18 cellular contexts compared by ENCODE assay signal in genomic region chr2:189467593-189467992, GRCh38. TPM values are rescaled to one million over a fixed set of nuclear protein-coding genes. Genes with fewer than 3 reads are reported as not detected.
DNase-seq lines count a peak whose midpoint lies in the region; ATAC-seq, FAIRE-seq and TF ChIP-seq lines count a peak whose summit lies in the region.
"Had no signal": no experiment of that assay in that cellular context is flagged by ENCODE, and none has a peak within 500 bp of the region (broad histone marks: within the 10 kb centered on the region; RNA-seq: fewer than 3 reads in every experiment).

No MANE protein-coding gene starts in this region.

- H3K4me2 ChIP-seq in HepG2 (ENCODE audit: low read depth, low read length) = no peak overlapping the region

- peaks cover 74% of the 10 kb centered on the region for H3K36me3 Mint-ChIP-seq in nephron progenitor cell (ENCODE audit: low read depth)

- DNase-seq in HepG2 (ENCODE audit: low spot score) (no peak), adipocyte (ENCODE audit: low read depth) (no peak), nephron progenitor cell (no peak), NCI-H774 (lab: John Stamatoyannopoulos, UW) (no peak)
- DNase-seq: Caco-2; CD4-positive, CD25-positive, alpha-beta regulatory T cell; CD8-positive, alpha-beta T cell; DMS153; DND-41; GM23248; H7; HCEC 1CT had no signal

- intact Hi-C loops in HepG2 (cut with micrococcal nuclease; ENCODE audit: unreplicated experiment) = loop anchor here (2.0 kb wide), 1 partner anchor 113 kb away; the partner anchor contains the start of gene SLC40A1

- peak overlapping the region; percentile 52 to 54 for H3K27ac ChIP-seq in liver (ENCODE audit: low read depth in 1 of 2, low read length in 2 of 2)
- H3K27ac ChIP-seq in HepG2 (ENCODE audit: extremely low read length, insufficient read depth, low read length) = no peak overlapping the region
- H3K27ac ChIP-seq: C4-2B, GM23248 had no signal

- H3K4me3 ChIP-seq in liver (ENCODE audit: low read depth in 1 of 3, low read length in 3 of 3) (peak overlapping the region in 2 of 3 donors; percentile 26), HepG2 (replicated peaks in 1 of 3; ENCODE audit: insufficient read depth in 1 of 3, low read depth in 2 of 3, low read length in 3 of 3) (no peak overlapping the region), adipocyte (ENCODE audit: low read length) (no peak overlapping the region)
- H3K4me3 ChIP-seq: GM23248 had no signal

- no peaks in the 10 kb centered on the region for H3K27me3 ChIP-seq in liver (ENCODE audit: control insufficient read depth in 4 of 4, insufficient read depth in 4 of 4, low read length in 3 of 4)
- no peaks in the 10 kb centered on the region for H3K27me3 ChIP-seq in HepG2 (ENCODE audit: control insufficient read depth in 1 of 2, insufficient read depth in 2 of 2, low read length in 2 of 2)
- no peaks in the 10 kb centered on the region for H3K27me3 ChIP-seq in adipocyte (replicated peaks; ENCODE audit: control insufficient read depth, insufficient read depth, low read length)

- H3K36me3 ChIP-seq in liver (ENCODE audit: control insufficient read depth in 4 of 4, insufficient read depth in 3 of 4, low read depth in 1 of 4, low read length in 3 of 4) = peaks cover 0 to 47% (median 27%) of the 10 kb centered on the region in 4 donors
- peaks cover 28 to 87% of the 10 kb centered on the region in 2 experiments for H3K36me3 ChIP-seq in HepG2 (replicated peaks in 1 of 2; ENCODE audit: control insufficient read depth in 1 of 2, insufficient read depth in 2 of 2, low read length in 2 of 2)
- H3K36me3 ChIP-seq in adipocyte (ENCODE audit: control insufficient read depth, insufficient read depth, low read length, severe bottlenecking) = peaks cover 92% of the 10 kb centered on the region

- no peak for TF ChIP-seq EP300 in HepG2 (IDR thresholded peaks at IDR 0.05; ENCODE audit: low read depth in 2 of 2, low read length in 2 of 2)
- TF ChIP-seq EP300 in HepG2 (CRISPR knock-in tag; IDR thresholded peaks at IDR 0.05; ENCODE audit: borderline replicate concordance) = no peak

- no peak overlapping the region for H3K4me3 Mint-ChIP-seq in nephron progenitor cell
- H3K4me3 Mint-ChIP-seq: CD4-positive, CD25-positive, alpha-beta regulatory T cell; CD8-positive, alpha-beta T cell had no signal

- CTCF ChIA-PET in HepG2 (lab: Yijun Ruan, JAX; ENCODE audit: low intra/inter-chr PET ratio, low total read pairs) = interaction anchor here (1.6 to 2.8 kb wide), 3 partner anchors 162 to 194 kb away, joined by 3 to 19 read pairs (median 13); partner anchors contain the start of gene ASNSD1

- TF ChIP-seq RAD21 in liver (IDR thresholded peaks at IDR 0.05) (no peak), HepG2 (CRISPR knock-in tag; IDR thresholded peaks at IDR 0.05) (no peak)

- no peaks in the 10 kb centered on the region for H3K9me3 ChIP-seq in liver (ENCODE audit: control insufficient read depth in 4 of 4, low read length in 3 of 4)
- H3K9me3 ChIP-seq in HepG2 (ENCODE audit: low read length) = no peaks in the 10 kb centered on the region
- H3K9me3 ChIP-seq in adipocyte (ENCODE audit: control insufficient read depth, low read length) = no peaks in the 10 kb centered on the region
- H3K9me3 ChIP-seq: Caco-2 had no signal

- BruUV-seq in HepG2 (replicated peaks; lab: Mats Ljungman, UMichigan) = no TSS peak

- peaks cover 10% of the 10 kb centered on the region for H3K4me1 Mint-ChIP-seq in nephron progenitor cell

- ATAC-seq in HepG2 (no peak), esophagus mucosa (no peak)
- ATAC-seq: CD8-positive, alpha-beta T cell had no signal

- H3K4me1 ChIP-seq in liver (ENCODE audit: control insufficient read depth in 4 of 4, insufficient read depth in 4 of 4, low read length in 3 of 4) = peaks cover 6 to 48% (median 34%) of the 10 kb centered on the region in 4 donors
- H3K4me1 ChIP-seq in HepG2 (ENCODE audit: insufficient read depth, low read length) = 0 out of 2 replicates have a peak, but pooled peaks cover 10% of the 10 kb centered on the region
- peaks cover 15% of the 10 kb centered on the region for H3K4me1 ChIP-seq in adipocyte (ENCODE audit: control insufficient read depth, insufficient read depth, low read length)
- H3K4me1 ChIP-seq: Caco-2 had no signal

- WGBS in liver = 49% methylated on average over 4 of the region's 4 CpGs
- WGBS in HepG2 (ENCODE audit: low lambda C conversion rate) = 93% methylated on average over 4 of the region's 4 CpGs

- no peaks in the 10 kb centered on the region for H3K27me3 Mint-ChIP-seq in nephron progenitor cell (ENCODE audit: low read depth, poor library complexity)
- H3K27me3 Mint-ChIP-seq: CD4-positive, CD25-positive, alpha-beta regulatory T cell had no signal

- POLR2A ChIA-PET in HepG2 (lab: Yijun Ruan, JAX) = interaction anchor here (2.7 kb wide), 1 partner anchor 113 kb away, joined by 8 read pairs; the partner anchor contains the start of gene SLC40A1

- no peak for FAIRE-seq in HepG2 (lab: Jason Lieb, UNC)
- FAIRE-seq: G401.6, GM12892, H1 had no signal

- no peak for TF ChIP-seq POLR2A in HepG2 (IDR thresholded peaks at IDR 0.05; ENCODE audit: insufficient read depth in 1 of 2, low read depth in 2 of 2, low read length in 2 of 2)

- no peak overlapping the region for H2AFZ ChIP-seq in HepG2 (ENCODE audit: low read length)
- H2AFZ ChIP-seq: GM23248 had no signal

- H3K9me3 Mint-ChIP-seq in nephron progenitor cell = no peaks in the 10 kb centered on the region
- H3K9me3 Mint-ChIP-seq: CD4-positive, CD25-positive, alpha-beta regulatory T cell; CD8-positive, alpha-beta T cell had no signal

- H3K9ac ChIP-seq in liver (ENCODE audit: low read depth in 1 of 2, low read length in 2 of 2) (no peak overlapping the region), HepG2 (ENCODE audit: insufficient read depth, low read depth, low read length) (no peak overlapping the region), adipocyte (ENCODE audit: low read length) (peak overlapping the region; percentile 45)
- H3K9ac ChIP-seq: GM23248 had no signal

- peak overlapping the region; percentile 25 for H3K27ac Mint-ChIP-seq in nephron progenitor cell
- H3K27ac Mint-ChIP-seq: CD4-positive, CD25-positive, alpha-beta regulatory T cell; CD8-positive, alpha-beta T cell had no signal

- in situ Hi-C loops in HepG2 (cut with HindIII; ENCODE audit: extremely low pct_ligation_motif_present, low pct_unique_long_range_greater_than_20kb) = no loop called here

- no peaks in the 10 kb centered on the region for H3K79me2 ChIP-seq in HepG2 (ENCODE audit: insufficient read depth, low read length)

- TF ChIP-seq CTCF in liver (IDR thresholded peaks at IDR 0.05; ENCODE audit: low read depth, low read length, missing input control) (no peak), HepG2 (CRISPR knock-in tag; IDR thresholded peaks at IDR 0.05) (no peak), nephron progenitor cell (IDR thresholded peaks at IDR 0.05) (no peak)

- no peaks in the 10 kb centered on the region for H4K20me1 ChIP-seq in HepG2 (ENCODE audit: insufficient read depth, low read length)

RNA-seq across cellular contexts. Expression of gene WDR75, which starts 26.3 kb away (rescaled TPM):
- 10 to 100 TPM; 21.7 to 24.5 TPM for total RNA-seq in liver
- 1 to 10 TPM; 7.9 to 8.5 TPM for polyA plus RNA-seq in liver
- 74.1 and 106 TPM in 2 replicates for total RNA-seq in HepG2 (2016; rRNA removed; fragmentation: Illumina TruSeq; extraction: Trizol)
- total RNA-seq in HepG2 (2016; cell fraction: cytosol; rRNA removed; fragmentation: Illumina TruSeq; extraction: Trizol; ENCODE audit: low read depth) = 6.7 and 7.8 TPM in 2 replicates
- 78.8 and 111 TPM in 2 replicates for total RNA-seq in HepG2 (2016; cell fraction: insoluble cytoplasmic fraction; rRNA removed; fragmentation: Illumina TruSeq; extraction: Trizol)
- 18.3 and 22.3 TPM in 2 replicates for total RNA-seq in HepG2 (2016; cell fraction: membrane; rRNA removed; fragmentation: Illumina TruSeq; extraction: Trizol)
- total RNA-seq in HepG2 (2016; cell fraction: nucleus; rRNA removed; fragmentation: Illumina TruSeq; extraction: Trizol) = 104 and 105 TPM in 2 replicates
- polyA plus RNA-seq in HepG2 (2011; rRNA removed) = 54.5 and 63.0 TPM in 2 replicates
- polyA plus RNA-seq in HepG2 (2011; cell fraction: cytosol; rRNA removed) = 11.8 and 17.9 TPM in 2 replicates
- 60.9 and 85.0 TPM in 2 replicates for polyA plus RNA-seq in HepG2 (2011; cell fraction: nucleus; rRNA removed)
- polyA plus RNA-seq in HepG2 (2012) = 34.1 and 68.0 TPM in 2 replicates
- polyA plus RNA-seq in HepG2 (2016; cell fraction: cytosol; fragmentation: Illumina TruSeq; extraction: Trizol; ENCODE audit: low read depth) = 2.4 and 2.5 TPM in 2 replicates
- 68.6 and 69.2 TPM in 2 replicates for polyA plus RNA-seq in HepG2 (2016; cell fraction: insoluble cytoplasmic fraction; fragmentation: Illumina TruSeq; extraction: Trizol; ENCODE audit: low read depth)
- polyA plus RNA-seq in HepG2 (2016; cell fraction: membrane; fragmentation: Illumina TruSeq; extraction: Trizol; ENCODE audit: low read depth) = 5.7 and 7.8 TPM in 2 replicates
- polyA plus RNA-seq in HepG2 (2016; cell fraction: nucleus; fragmentation: Illumina TruSeq; extraction: Trizol; ENCODE audit: insufficient read depth, low read depth) = 100 and 103 TPM in 2 replicates
- 46.4 and 64.2 TPM in 2 replicates for polyA minus RNA-seq in HepG2 (2011; rRNA and poly(A)+ RNA removed; ENCODE audit: low replicate concordance)
- 20.1 and 21.0 TPM in 2 replicates for polyA minus RNA-seq in HepG2 (2011; cell fraction: cytosol; rRNA and poly(A)+ RNA removed)
- 240 and 258 TPM in 2 replicates for polyA minus RNA-seq in HepG2 (2011; cell fraction: nucleus; rRNA and poly(A)+ RNA removed)
- total RNA-seq in esophagus mucosa = 24.3 TPM

Comparison
In these comparisons a context has a peak if more than half of its experiments do, and no peak if none do; other contexts are left out.
1. H3K4me3 ChIP-seq: peak in liver (2 of 3); none in HepG2 (0 of 3) and adipocyte (single experiment).